Comparison of ENCODE assay signal across 9 cellular contexts in genomic region chr3:187325632-187326031, GRCh38. TPM values are rescaled to one million over a fixed set of nuclear protein-coding genes. Genes with fewer than 3 reads are reported as not detected.
"Had no signal": no experiment of that assay in that cellular context is flagged by ENCODE, and none has a peak within 500 bp of the region (broad histone marks: within the 10 kb centered on the region; RNA-seq: fewer than 3 reads in every experiment).

No MANE protein-coding gene starts in this region.

- H3K4me2 ChIP-seq: KMS-11 had no signal

- H3K36me3 ChIP-seq: HAP-1 had no signal

- H3K9ac ChIP-seq: KMS-11 had no signal

- DNase-seq: H7, HFFc6, Karpas-422, KBM-7 had no signal

- H3K4me3 ChIP-seq: HAP-1 had no signal

- H3K9me3 ChIP-seq: HAP-1 had no signal

- FAIRE-seq: HTR-8/SVneo had no signal

- H3K27ac ChIP-seq: KMS-11 had no signal

- H3K4me1 ChIP-seq: HAP-1 had no signal

RNA-seq across cellular contexts. Expression of gene MASP1, which starts 34.1 kb away (rescaled TPM):
- total RNA-seq: HT-29 had no signal
- polyA plus RNA-seq: IgD-negative memory B cell had no signal

RNA-seq across cellular contexts. Expression of gene RTP4, which starts 42.6 kb away (rescaled TPM):
- total RNA-seq: H7 had no signal
